Comparison of ENCODE assay signal across 17 cellular contexts in the genomic region with DNA sequence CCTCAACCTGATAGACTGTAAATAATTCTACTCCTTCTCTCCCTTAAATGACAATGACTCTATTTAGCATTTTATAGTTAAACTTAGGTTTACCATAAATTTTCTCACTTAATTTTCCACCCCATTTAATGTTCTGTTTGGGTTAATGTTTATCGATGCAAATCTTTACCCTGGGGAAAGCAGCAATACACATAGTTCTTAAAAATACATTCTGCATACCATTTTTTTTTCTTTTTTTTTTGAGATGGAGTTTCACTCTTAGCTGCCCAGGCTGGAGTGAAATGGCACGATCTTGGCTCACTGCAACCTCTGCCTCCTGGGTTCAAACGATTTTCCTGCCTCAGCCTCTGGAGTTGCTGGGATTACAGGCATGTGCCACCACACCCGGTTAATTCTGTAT. TPM values are rescaled to one million over a fixed set of nuclear protein-coding genes. Genes with fewer than 3 reads are reported as not detected.
DNase-seq lines count a peak whose midpoint lies in the region; ATAC-seq, FAIRE-seq and TF ChIP-seq lines count a peak whose summit lies in the region.
"Had no signal": no experiment of that assay in that cellular context is flagged by ENCODE, and none has a peak within 500 bp of the region (broad histone marks: within the 10 kb centered on the region; RNA-seq: fewer than 3 reads in every experiment).

No MANE protein-coding gene starts in this region.

- H2BK120ac ChIP-seq in trophoblast cell (ENCODE audit: insufficient read depth, low read length, poor library complexity) = no peak overlapping the region

- H2BK5ac ChIP-seq in trophoblast cell (ENCODE audit: low read depth, low read length, poor library complexity) = no peak overlapping the region

- no peak overlapping the region for H4K12ac ChIP-seq in trophoblast cell (ENCODE audit: low read depth, low read length)

- no peak overlapping the region for H4K91ac ChIP-seq in trophoblast cell (ENCODE audit: low read depth, low read length)

- POLR2A ChIA-PET in HEK293T (lab: Yijun Ruan, JAX) = no interaction called here

- H3K27me3 ChIP-seq in trophoblast cell (ENCODE audit: insufficient read depth, low read length) = no peaks in the 10 kb centered on the region
- H3K27me3 ChIP-seq: SJSA1 had no signal

- no peak overlapping the region for H2AFZ ChIP-seq in trophoblast cell (ENCODE audit: insufficient read depth, low read length, poor library complexity)

- peaks cover 0 to 4% of the 10 kb centered on the region in 2 experiments for H3K36me3 ChIP-seq in trophoblast cell (ENCODE audit: control insufficient read depth in 1 of 2, insufficient read depth in 2 of 2, low read length in 2 of 2)
- H3K36me3 ChIP-seq: SJSA1 had no signal

- DNase-seq in HEK293T (ENCODE audit: extremely low spot score) (no peak), trophoblast cell (no peak), NCI-H2171 treated with DMSO at 0.1 percent for 48 hours (lab: John Stamatoyannopoulos, UW) (no peak), H54 (ENCODE audit: insufficient read length, low spot score) (no peak), hypothalamus (lab: John Stamatoyannopoulos, UW) (no peak)
- DNase-seq: C1 segment of cervical spinal cord, GF-D8, NCI-H1436, NCI-H2029, NCI-H510A, NCI-H774, SW 1271 had no signal

- H3K18ac ChIP-seq in trophoblast cell (ENCODE audit: low read length) = no peak overlapping the region

- H3K4me1 ChIP-seq in trophoblast cell (ENCODE audit: control insufficient read depth in 1 of 2, insufficient read depth in 2 of 2, low read length in 2 of 2) = no peaks in the 10 kb centered on the region

- no peaks in the 10 kb centered on the region for H3K9me3 ChIP-seq in trophoblast cell (ENCODE audit: insufficient read depth, low read depth, low read length)
- H3K9me3 ChIP-seq: SJSA1 had no signal

- no peak overlapping the region for H3K14ac ChIP-seq in trophoblast cell (ENCODE audit: low read length)

- no peak overlapping the region for H3K27ac ChIP-seq in trophoblast cell (ENCODE audit: low read depth, low read length)
- H3K27ac ChIP-seq: SJSA1 had no signal

- WGBS in trophoblast cell (ENCODE audit: extremely low coverage, insufficient coverage, insufficient read length) = no CpG with 5 or more reads among the region's 4 CpGs

- ATAC-seq in GM18861 (IDR thresholded peaks at IDR 0.05; ENCODE audit: unreplicated experiment) (peak; percentile 79), HG03378 (IDR thresholded peaks at IDR 0.05; ENCODE audit: unreplicated experiment) (peak; percentile 64), HG02870 (IDR thresholded peaks at IDR 0.05; ENCODE audit: unreplicated experiment) (no peak)
- ATAC-seq: K562 had no signal

- no peak overlapping the region for H3K4me2 ChIP-seq in trophoblast cell (ENCODE audit: low read length)

- no peak overlapping the region for H3K23ac ChIP-seq in trophoblast cell (ENCODE audit: low read length)

- no peak overlapping the region for H2AK5ac ChIP-seq in trophoblast cell (ENCODE audit: low read length)

- CTCF ChIA-PET in HEK293T (lab: Yijun Ruan, JAX) = no interaction called here

- no peaks in the 10 kb centered on the region for H3K79me1 ChIP-seq in trophoblast cell (ENCODE audit: low read length)

- peak overlapping the region; percentile 55 for H3K4ac ChIP-seq in trophoblast cell (ENCODE audit: low read depth, low read length)

- H4K8ac ChIP-seq in trophoblast cell (ENCODE audit: low read depth, low read length) = no peak overlapping the region

- TF ChIP-seq POLR2A in H54 (IDR thresholded peaks at IDR 0.05; ENCODE audit: low read depth, low read length) = no peak

- peaks cover 4% of the 10 kb centered on the region for H3K79me2 ChIP-seq in trophoblast cell (ENCODE audit: control insufficient read depth, insufficient read depth, low read length, poor library complexity)

- no peak overlapping the region for H3K4me3 ChIP-seq in trophoblast cell (ENCODE audit: low read depth, low read length)
- H3K4me3 ChIP-seq: K562, SJSA1 had no signal

- no peak overlapping the region for H2BK12ac ChIP-seq in trophoblast cell (ENCODE audit: low read length)

- FAIRE-seq in H54 (lab: Jason Lieb, UNC) = no peak
- FAIRE-seq: K562 had no signal

- no peak overlapping the region for H3K9ac ChIP-seq in trophoblast cell (ENCODE audit: low read length)

TF ChIP-seq in HEK293T, 16 proteins besides CTCF, POLR2A, EP300 and RAD21:
- TF ChIP-seq, protein P1, sequence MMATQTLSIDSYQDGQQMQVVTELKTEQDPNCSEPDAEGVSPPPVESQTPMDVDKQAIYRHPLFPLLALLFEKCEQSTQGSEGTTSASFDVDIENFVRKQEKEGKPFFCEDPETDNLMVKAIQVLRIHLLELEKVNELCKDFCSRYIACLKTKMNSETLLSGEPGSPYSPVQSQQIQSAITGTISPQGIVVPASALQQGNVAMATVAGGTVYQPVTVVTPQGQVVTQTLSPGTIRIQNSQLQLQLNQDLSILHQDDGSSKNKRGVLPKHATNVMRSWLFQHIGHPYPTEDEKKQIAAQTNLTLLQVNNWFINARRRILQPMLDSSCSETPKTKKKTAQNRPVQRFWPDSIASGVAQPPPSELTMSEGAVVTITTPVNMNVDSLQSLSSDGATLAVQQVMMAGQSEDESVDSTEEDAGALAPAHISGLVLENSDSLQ (IDR thresholded peaks at IDR 0.05) = no peak
- TF ChIP-seq ZNF384 (IDR thresholded peaks at IDR 0.05) = 0 out of 2 replicates have a peak, but pooled peaks have one; percentile 17

RNA-seq across cellular contexts. Expression of a gene that starts 14.0 kb away (rescaled TPM):
- 18.7 and 19.3 TPM in 2 replicates for polyA plus RNA-seq in trophoblast cell (2013)
